ENCODE assay signal across 24 cellular contexts in genomic region chr2:51454177-51454576, GRCh38.
"Had no signal": no experiment of that assay in that cellular context is flagged by ENCODE, and none has a peak within 500 bp of the region (broad histone marks: within the 10 kb centered on the region; RNA-seq: fewer than 3 reads in every experiment).

No MANE protein-coding gene starts in this region.

- H3K36me3 ChIP-seq: colonic mucosa, esophagus muscularis mucosa, esophagus squamous epithelium, gastrocnemius medialis, gastroesophageal sphincter, heart left ventricle, heart right ventricle had no signal

- H3K4me3 Mint-ChIP-seq: dendritic cell treated with granulocyte-macrophage colony-stimulating factor and Interleukin-4, amounts not matched to agents 40 ng/mL and 50 ng/mL, for 4 days; effector memory CD8-positive, alpha-beta T cell; endodermal cell had no signal

- H3K27me3 Mint-ChIP-seq: dendritic cell treated with granulocyte-macrophage colony-stimulating factor and Interleukin-4, amounts not matched to agents 40 ng/mL and 50 ng/mL, for 4 days; effector memory CD8-positive, alpha-beta T cell had no signal

- H3K4me1 ChIP-seq: colonic mucosa, esophagus muscularis mucosa, esophagus squamous epithelium, foreskin keratinocyte, gastrocnemius medialis, gastroesophageal sphincter, heart left ventricle, heart right ventricle had no signal

- H3K9me3 ChIP-seq: colonic mucosa, esophagus squamous epithelium, gastrocnemius medialis had no signal

- H3K4me1 Mint-ChIP-seq: endodermal cell had no signal

- H3K27ac ChIP-seq: colonic mucosa, coronary artery, dorsolateral prefrontal cortex, epithelial cell of prostate, esophagus muscularis mucosa, esophagus squamous epithelium, foreskin keratinocyte, gastrocnemius medialis, gastroesophageal sphincter, heart left ventricle, heart right ventricle had no signal

- ATAC-seq: effector memory CD8-positive, alpha-beta T cell; esophagus mucosa; foreskin keratinocyte; gastrocnemius medialis; gastroesophageal sphincter; heart left ventricle; heart right ventricle had no signal

- H3K27ac Mint-ChIP-seq: dendritic cell treated with granulocyte-macrophage colony-stimulating factor and Interleukin-4, amounts not matched to agents 40 ng/mL and 50 ng/mL, for 4 days; effector memory CD8-positive, alpha-beta T cell; endodermal cell had no signal

- DNase-seq: colonic mucosa; cortex of kidney; dermis blood vessel endothelial cell; dorsolateral prefrontal cortex; effector CD4-positive, alpha-beta T cell; effector CD8-positive, alpha-beta T cell; effector memory CD4-positive, alpha-beta T cell; effector memory CD8-positive, alpha-beta T cell; endodermal cell; erythroblast; esophagus squamous epithelium; foreskin fibroblast; foreskin keratinocyte; foreskin melanocyte; gastrocnemius medialis; head of caudate nucleus; heart left ventricle; heart right ventricle had no signal

- H3K4me3 ChIP-seq: colonic mucosa, coronary artery, dorsolateral prefrontal cortex, esophagus muscularis mucosa, esophagus squamous epithelium, gastrocnemius medialis, gastroesophageal sphincter, heart left ventricle, heart right ventricle had no signal

- H3K27me3 ChIP-seq: colonic mucosa, dorsolateral prefrontal cortex, esophagus muscularis mucosa, esophagus squamous epithelium, foreskin keratinocyte, gastrocnemius medialis, gastroesophageal sphincter, heart left ventricle, heart right ventricle had no signal
